21 cellular contexts compared by ENCODE assay signal in genomic region chr2:7355781-7356180, GRCh38.
A peak's percentile ranks its signal among the peaks of the same experiment; 100 is the strongest.
DNase-seq lines count a peak whose midpoint lies in the region; FAIRE-seq and TF ChIP-seq lines count a peak whose summit lies in the region.
"Had no signal": no experiment of that assay in that cellular context is flagged by ENCODE, and none has a peak within 500 bp of the region (broad histone marks: within the 10 kb centered on the region; RNA-seq: fewer than 3 reads in every experiment).

No MANE protein-coding gene starts in this region.

- H3K27me3 Mint-ChIP-seq in activated CD4-positive, alpha-beta T cell treated with anti-CD3 and anti-CD28 coated beads, Interleukin-2, amount 10 ng/mL, durations not matched to agents 7 days and 5 days, result no peaks in the 10 kb centered on the region
- H3K27me3 Mint-ChIP-seq in neural crest cell (ENCODE audit: low read depth) (no peaks in the 10 kb centered on the region), immature natural killer cell (ENCODE audit: low read depth in 3 of 3) (peaks cover 0 to 9% (median 0%) of the 10 kb centered on the region in 3 donors)
- H3K27me3 Mint-ChIP-seq: CD4-positive, alpha-beta T cell had no signal

- CTCF ChIA-PET in activated CD4-positive, alpha-beta T cell treated with anti-CD3 and anti-CD28 coated beads, Interleukin-2, amount 10 ng/mL, durations not matched to agents 7 days and 5 days (lab: Charles Lee), result no interaction called here

- TF ChIP-seq CTCF in neural crest cell (conservative IDR thresholded peaks at IDR 0.05), result no peak
- no peak for TF ChIP-seq CTCF in D721Med (IDR thresholded peaks at IDR 0.05; ENCODE audit: insufficient read depth, missing control alignments)

- POLR2A ChIA-PET in activated CD4-positive, alpha-beta T cell treated with anti-CD3 and anti-CD28 coated beads, Interleukin-2, amount 10 ng/mL, durations not matched to agents 7 days and 5 days (lab: Charles Lee), result no interaction called here

- H3K9me3 Mint-ChIP-seq in activated CD4-positive, alpha-beta T cell treated with anti-CD3 and anti-CD28 coated beads, Interleukin-2, amount 10 ng/mL, durations not matched to agents 7 days and 5 days, result peaks cover 2% of the 10 kb centered on the region
- H3K9me3 Mint-ChIP-seq in neural crest cell (no peaks in the 10 kb centered on the region), immature natural killer cell (no peaks in the 10 kb centered on the region)
- H3K9me3 Mint-ChIP-seq: CD4-positive, alpha-beta T cell; CD8-positive, alpha-beta memory T cell had no signal

- H3K4me3 Mint-ChIP-seq in activated CD4-positive, alpha-beta T cell treated with anti-CD3 and anti-CD28 coated beads, Interleukin-2, amount 10 ng/mL, durations not matched to agents 7 days and 5 days, result no peak overlapping the region
- H3K4me3 Mint-ChIP-seq in neural crest cell, result no peak overlapping the region
- no peak overlapping the region for H3K4me3 Mint-ChIP-seq in immature natural killer cell
- H3K4me3 Mint-ChIP-seq: CD14-positive monocyte; CD4-positive, alpha-beta T cell; CD8-positive, alpha-beta memory T cell had no signal

- no peaks in the 10 kb centered on the region for H3K36me3 Mint-ChIP-seq in activated CD4-positive, alpha-beta T cell treated with anti-CD3 and anti-CD28 coated beads, Interleukin-2, amount 10 ng/mL, durations not matched to agents 7 days and 5 days (ENCODE audit: low read depth)
- no peaks in the 10 kb centered on the region for H3K36me3 Mint-ChIP-seq in neural crest cell (ENCODE audit: low read depth)
- no peaks in the 10 kb centered on the region for H3K36me3 Mint-ChIP-seq in immature natural killer cell
- H3K36me3 Mint-ChIP-seq: CD14-positive monocyte; CD8-positive, alpha-beta memory T cell had no signal

- TF ChIP-seq POLR2A in H54 (IDR thresholded peaks at IDR 0.05; ENCODE audit: low read depth, low read length), result no peak

- peak overlapping the region; percentile 9 for H3K27ac Mint-ChIP-seq in activated CD4-positive, alpha-beta T cell treated with anti-CD3 and anti-CD28 coated beads, Interleukin-2, amount 10 ng/mL, durations not matched to agents 7 days and 5 days
- H3K27ac Mint-ChIP-seq in neural crest cell (ENCODE audit: unreplicated experiment) (peak overlapping the region; percentile 27), immature natural killer cell (no peak overlapping the region)
- H3K27ac Mint-ChIP-seq: CD14-positive monocyte; CD4-positive, alpha-beta T cell; CD8-positive, alpha-beta memory T cell had no signal

- H3K4me1 Mint-ChIP-seq in activated CD4-positive, alpha-beta T cell treated with anti-CD3 and anti-CD28 coated beads, Interleukin-2, amount 10 ng/mL, durations not matched to agents 7 days and 5 days, result no peaks in the 10 kb centered on the region
- H3K4me1 Mint-ChIP-seq in neural crest cell, result peaks cover 5% of the 10 kb centered on the region
- H3K4me1 Mint-ChIP-seq in immature natural killer cell, result no peaks in the 10 kb centered on the region
- H3K4me1 Mint-ChIP-seq: CD14-positive monocyte; CD8-positive, alpha-beta memory T cell had no signal

- DNase-seq in activated CD4-positive, alpha-beta T cell treated with anti-CD3 and anti-CD28 coated beads, Interleukin-2, amount 10 ng/mL, durations not matched to agents 7 days and 5 days, result no peak
- DNase-seq in activated CD4-positive, alpha-beta T cell treated with anti-CD3 and anti-CD28 coated beads, Interleukin-2, amount 50 U/mL, for 4 hours, result no peak
- peak; percentile 41 for DNase-seq in cerebellum (ENCODE audit: low spot score)
- DNase-seq in neural crest cell (ENCODE audit: low read depth, low spot score), result no peak
- DNase-seq in immature natural killer cell, result no peak
- DNase-seq in H54 (ENCODE audit: insufficient read length, low spot score), result no peak
- no peak for DNase-seq in D721Med (ENCODE audit: insufficient read length, low spot score)
- DNase-seq: 8988T; ACHN; AML-193; BE2C; CD4-positive, alpha-beta T cell; CD8-positive, alpha-beta memory T cell; DMS53; GOT3; H7; HCEC 1CT had no signal

- FAIRE-seq in H54 (lab: Jason Lieb, UNC) (no peak), D721Med (lab: Jason Lieb, UNC) (no peak)
- FAIRE-seq: A549, G401.6, GM12892 had no signal

Comparison
In these comparisons a context has a peak if more than half of its experiments do, and no peak if none do; other contexts are left out.
1. H3K27ac Mint-ChIP-seq: peak in activated CD4-positive, alpha-beta T cell treated with anti-CD3 and anti-CD28 coated beads, Interleukin-2, amount 10 ng/mL, durations not matched to agents 7 days and 5 days (single experiment) and neural crest cell (single experiment); none in immature natural killer cell (0 of 6).